In genomic region chr2:181038796-181039195, GRCh38 we compare ENCODE assay signal across 22 cellular contexts.
"Had no signal": no experiment of that assay in that cellular context is flagged by ENCODE, and none has a peak within 500 bp of the region (broad histone marks: within the 10 kb centered on the region; RNA-seq: fewer than 3 reads in every experiment).

No MANE protein-coding gene starts in this region.

- H3K9me3 ChIP-seq: heart right ventricle, left ventricle myocardium inferior, ovary, psoas muscle, stomach had no signal

- H3K4me1 Mint-ChIP-seq: neural progenitor cell had no signal

- H3K9me3 Mint-ChIP-seq: activated naive CD8-positive, alpha-beta T cell treated with anti-CD3 and anti-CD28 coated beads for 36 hours; brain; immature natural killer cell; memory B cell; type B pancreatic cell had no signal

- H3K27ac Mint-ChIP-seq: activated naive CD8-positive, alpha-beta T cell treated with anti-CD3 and anti-CD28 coated beads for 36 hours; brain; immature natural killer cell; memory B cell; naive thymus-derived CD4-positive, alpha-beta T cell; neural progenitor cell; type B pancreatic cell had no signal

- H3K36me3 Mint-ChIP-seq: immature natural killer cell had no signal

- H3K27me3 ChIP-seq: heart right ventricle, neural progenitor cell, stomach had no signal

- H3K4me3 Mint-ChIP-seq: activated naive CD8-positive, alpha-beta T cell treated with anti-CD3 and anti-CD28 coated beads for 36 hours; brain; immature natural killer cell; memory B cell; naive thymus-derived CD4-positive, alpha-beta T cell; neural progenitor cell; type B pancreatic cell had no signal

- H3K4me1 ChIP-seq: neural progenitor cell had no signal

- H3K27ac ChIP-seq: coronary artery, heart right ventricle, left ventricle myocardium inferior, neural progenitor cell, ovary, psoas muscle, stomach, WERI-Rb-1 had no signal

- H2AFZ ChIP-seq: neural progenitor cell had no signal

- H3K4me2 ChIP-seq: neural progenitor cell had no signal

- ATAC-seq: heart right ventricle; naive thymus-derived CD4-positive, alpha-beta T cell; psoas muscle; right cardiac atrium had no signal

- H3K4me3 ChIP-seq: coronary artery, heart right ventricle, left ventricle myocardium inferior, neural progenitor cell, ovary, psoas muscle, stomach had no signal

- DNase-seq: activated CD4-positive, alpha-beta T cell treated with anti-CD3 and anti-CD28 coated beads, Interleukin-2, amount 50 U/mL, for 48 hours; activated naive CD4-positive, alpha-beta T cell; activated naive CD8-positive, alpha-beta T cell treated with anti-CD3 and anti-CD28 coated beads for 36 hours; erythroblast; heart right ventricle; immature natural killer cell; kidney glomerular epithelial cell; left ventricle myocardium inferior; naive thymus-derived CD4-positive, alpha-beta T cell; ovary; psoas muscle; stimulated activated CD4-positive, alpha-beta T cell treated with anti-CD3 and anti-CD28 coated beads, Interleukin-15, amount 100 ng/mL, for 24 hours; stimulated activated CD4-positive, alpha-beta T cell treated with anti-CD3 and anti-CD28 coated beads, Interleukin-2, amount 100 ng/mL, for 48 hours; stomach; T-helper 2 cell; WERI-Rb-1 had no signal

- H3K9ac ChIP-seq: neural progenitor cell had no signal

- H3K27me3 Mint-ChIP-seq: activated naive CD8-positive, alpha-beta T cell treated with anti-CD3 and anti-CD28 coated beads for 36 hours; brain; memory B cell; naive thymus-derived CD4-positive, alpha-beta T cell; type B pancreatic cell had no signal

- H3K36me3 ChIP-seq: heart right ventricle, left ventricle myocardium inferior, neural progenitor cell, ovary, stomach, WERI-Rb-1 had no signal
